Comparison of ENCODE assay signal across 8 cellular contexts in the genomic region with DNA sequence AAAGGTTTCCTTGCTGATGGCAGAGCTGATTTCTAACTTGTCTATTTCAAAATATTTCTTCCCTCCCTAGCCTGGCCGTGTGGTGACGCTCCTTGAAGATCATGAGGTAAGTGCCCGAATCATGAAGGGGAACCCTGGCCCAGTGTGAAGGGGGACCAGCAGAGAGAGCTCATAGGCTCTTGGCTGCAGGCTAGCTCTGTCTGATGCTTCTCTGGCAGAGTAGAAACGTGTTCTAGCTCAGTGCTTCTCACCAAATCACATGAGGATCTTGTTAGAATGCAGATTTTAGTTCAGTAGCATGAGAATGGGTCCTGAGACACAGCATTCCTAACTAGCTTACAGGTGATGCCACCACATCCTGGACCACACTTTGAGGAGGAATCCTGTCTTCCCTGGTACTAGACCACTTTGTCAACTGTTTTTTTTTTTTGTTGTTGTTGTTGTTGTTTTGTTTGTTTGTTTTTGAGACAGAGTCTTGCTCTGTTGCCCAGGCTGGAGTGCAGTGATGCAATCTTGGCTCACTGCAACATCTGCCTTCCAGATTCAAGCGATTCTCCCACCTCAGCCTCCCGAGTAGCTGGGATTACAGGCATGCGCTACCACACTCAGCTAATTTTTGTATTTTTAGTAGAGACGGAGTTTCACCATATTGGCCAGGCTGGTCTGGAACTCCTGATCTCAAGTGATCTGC. TPM values are rescaled to one million over a fixed set of nuclear protein-coding genes. Genes with fewer than 3 reads are reported as not detected.
DNase-seq lines count a peak whose midpoint lies in the region; ATAC-seq and TF ChIP-seq lines count a peak whose summit lies in the region.
"Not testable (repeated sequence)": the region's sequence is repeated elsewhere in the genome, so short reads cannot be mapped to it uniquely, and the experiment has no call there.

No MANE protein-coding gene starts in this region.

- not testable (repeated sequence) for H2AFZ ChIP-seq in GM23248
- peak overlapping the region; percentile 32; the same call in 1 of the 2 replicates for H2AFZ ChIP-seq in OCI-LY7 (ENCODE audit: low read length)

- ATAC-seq in activated T-cell treated with anti-CD3 and anti-CD28 coated beads, Interleukin-2, amount 50 U/mL, for 4 hours; central memory CD8-positive, alpha-beta T cell (replicated peaks; ENCODE audit: extremely low read depth, poor library complexity, severe bottlenecking); naive B cell (ENCODE audit: low read depth in 2 of 2): not testable (repeated sequence)

- H3K9me3 Mint-ChIP-seq in activated T-cell treated with anti-CD3 and anti-CD28 coated beads, Interleukin-2, amount 50 U/mL, for 4 hours; central memory CD8-positive, alpha-beta T cell; naive B cell: not testable (repeated sequence)

- in situ Hi-C loops in GM23248 (cut with MboI) = not testable (repeated sequence)

- H3K36me3 Mint-ChIP-seq in activated T-cell treated with anti-CD3 and anti-CD28 coated beads, Interleukin-2, amount 50 U/mL, for 4 hours (ENCODE audit: insufficient read depth) = peaks cover 12% of the 10 kb centered on the region
- H3K36me3 Mint-ChIP-seq in central memory CD8-positive, alpha-beta T cell (ENCODE audit: insufficient read depth); naive B cell: not testable (repeated sequence)

- DNase-seq in AG09309 (ENCODE audit: low read depth); activated T-cell treated with anti-CD3 and anti-CD28 coated beads, Interleukin-2, amount 50 U/mL, for 4 hours; central memory CD8-positive, alpha-beta T cell (ENCODE audit: low spot score in 2 of 2); naive B cell: not testable (repeated sequence)
- DNase-seq in GM23248 (peak; percentile 35), OCI-LY7 (ENCODE audit: low spot score) (peak; percentile 47), foreskin fibroblast (peak in 1 of 2 donors; percentile 27)

- H3K4me1 Mint-ChIP-seq in activated T-cell treated with anti-CD3 and anti-CD28 coated beads, Interleukin-2, amount 50 U/mL, for 4 hours (ENCODE audit: low read depth) = peaks cover 20% of the 10 kb centered on the region
- not testable (repeated sequence) for H3K4me1 Mint-ChIP-seq in central memory CD8-positive, alpha-beta T cell
- peaks cover 14 to 25% (median 20%) of the 10 kb centered on the region in 3 donors for H3K4me1 Mint-ChIP-seq in naive B cell

- TF ChIP-seq CTCF in AG09309 (IDR thresholded peaks at IDR 0.05; ENCODE audit: control insufficient read depth, insufficient read depth, low read depth, low read length, missing control alignments); OCI-LY7 (conservative IDR thresholded peaks at IDR 0.05; ENCODE audit: low read length); foreskin fibroblast (IDR thresholded peaks at IDR 0.05; ENCODE audit: low read depth, low read length): not testable (repeated sequence)

- H3K36me3 ChIP-seq in GM23248 (ENCODE audit: low read depth) (peaks cover 19% of the 10 kb centered on the region; the same call in 1 of the 2 replicates), OCI-LY7 (ENCODE audit: insufficient read depth, low read length) (peaks cover 20% of the 10 kb centered on the region)
- H3K36me3 ChIP-seq in skeletal muscle tissue (ENCODE audit: control insufficient read depth in 3 of 3, insufficient read depth in 3 of 3, low read length in 3 of 3) = not testable (repeated sequence)

- not testable (repeated sequence) for H3K27me3 ChIP-seq in GM23248 (replicated peaks; ENCODE audit: insufficient read depth); skeletal muscle tissue (ENCODE audit: control insufficient read depth in 3 of 3, insufficient read depth in 3 of 3, low read length in 3 of 3)

- H3K4me1 ChIP-seq in GM23248 (ENCODE audit: insufficient read depth) (peaks cover 32% of the 10 kb centered on the region), OCI-LY7 (ENCODE audit: insufficient read depth, low read length, poor library complexity, severe bottlenecking) (peaks cover 26% of the 10 kb centered on the region), skeletal muscle tissue (ENCODE audit: control insufficient read depth in 3 of 3, insufficient read depth in 3 of 3, low read length in 3 of 3) (peaks cover 53 to 71% (median 66%) of the 10 kb centered on the region in 3 donors)

- not testable (repeated sequence) for H3K27ac ChIP-seq in GM23248; skeletal muscle tissue (ENCODE audit: low read depth, low read length)
- peak overlapping the region; percentile 28 for H3K27ac ChIP-seq in OCI-LY7 (ENCODE audit: low read depth, low read length, poor library complexity, severe bottlenecking)

- peaks cover 18% of the 10 kb centered on the region for H3F3A ChIP-seq in GM23248 (ENCODE audit: insufficient read depth)

- POLR2A ChIA-PET in OCI-LY7 (lab: Charles Lee) = interaction anchor here (0.5 to 3.9 kb wide), 11 partner anchors 9 to 449 kb away, joined by 3 to 25 read pairs (median 3); no protein-coding TSS in a partner anchor

- peak overlapping the region; percentile 95 for H3K4me3 ChIP-seq in AG09309 (ENCODE audit: control insufficient read depth, low read depth, low read length)
- H3K4me3 ChIP-seq in GM23248 = peak overlapping the region; percentile 83
- H3K4me3 ChIP-seq in OCI-LY7 (ENCODE audit: low read depth, low read length, poor library complexity, severe bottlenecking) = peak overlapping the region; percentile 83
- H3K4me3 ChIP-seq in foreskin fibroblast (ENCODE audit: low read depth in 1 of 2, low read length in 2 of 2) = peak overlapping the region; percentile 89 to 91
- peak overlapping the region in 2 of 3 donors; percentile 78 to 89 for H3K4me3 ChIP-seq in skeletal muscle tissue (ENCODE audit: low read length in 3 of 3)

- H4K20me1 ChIP-seq in GM23248 (ENCODE audit: insufficient read depth); OCI-LY7 (ENCODE audit: insufficient read depth, low read length): not testable (repeated sequence)

- not testable (repeated sequence) for H3K9me2 ChIP-seq in GM23248 (ENCODE audit: insufficient read depth); OCI-LY7 (ENCODE audit: insufficient read depth, low read length)

- not testable (repeated sequence) for BruUV-seq in OCI-LY7 (replicated peaks; lab: Mats Ljungman, UMichigan)

- CTCF ChIA-PET in OCI-LY7 (lab: Charles Lee; ENCODE audit: unreplicated experiment) = interaction anchor here (1.2 kb wide), 1 partner anchor 27 kb away, joined by 3 read pairs; no protein-coding TSS in a partner anchor

- intact Hi-C loops in OCI-LY7 (cut with micrococcal nuclease; ENCODE audit: unreplicated experiment) = loop anchor here (5.0 kb wide), 2 partner anchors 97 to 378 kb away; partner anchors contain the start of genes NUSAP1 and OIP5

- H3K79me2 ChIP-seq in GM23248 (ENCODE audit: insufficient read depth) = peaks cover 32% of the 10 kb centered on the region
- H3K79me2 ChIP-seq in OCI-LY7 (ENCODE audit: insufficient read depth, low read depth, low read length) = not testable (repeated sequence)

- H3K27me3 Mint-ChIP-seq in activated T-cell treated with anti-CD3 and anti-CD28 coated beads, Interleukin-2, amount 50 U/mL, for 4 hours (ENCODE audit: low read depth); naive B cell: not testable (repeated sequence)
- H3K27me3 Mint-ChIP-seq in central memory CD8-positive, alpha-beta T cell = peaks cover 15% of the 10 kb centered on the region

- WGBS in GM23248 (ENCODE audit: low coverage in 1 of 2, low lambda C conversion rate in 2 of 2, missing lambda C conversion rate in 2 of 2), 2 experiments = 55 to 61% methylated on average over 8 of the region's 8 CpGs

- H3K27ac Mint-ChIP-seq in central memory CD8-positive, alpha-beta T cell (ENCODE audit: low read depth) = peak overlapping the region; percentile 87
- H3K27ac Mint-ChIP-seq in naive B cell = peak overlapping the region in 4 of 6 donors; percentile 54 to 88 (median 77)

- not testable (repeated sequence) for H3K9me3 ChIP-seq in GM23248 (ENCODE audit: low read depth); OCI-LY7 (ENCODE audit: low read length); skeletal muscle tissue (ENCODE audit: control insufficient read depth in 3 of 3, low read length in 3 of 3)

- peak overlapping the region; percentile 93 for H3K4me3 Mint-ChIP-seq in activated T-cell treated with anti-CD3 and anti-CD28 coated beads, Interleukin-2, amount 50 U/mL, for 4 hours
- peak overlapping the region; percentile 84 for H3K4me3 Mint-ChIP-seq in central memory CD8-positive, alpha-beta T cell
- peak overlapping the region; percentile 86 to 96 (median 94) for H3K4me3 Mint-ChIP-seq in naive B cell

- H3K9ac ChIP-seq in GM23248 (peak overlapping the region; percentile 82), skeletal muscle tissue (ENCODE audit: low read depth in 1 of 3, low read length in 3 of 3) (peak overlapping the region in 1 of 3 donors; percentile 89)

- peak overlapping the region; percentile 84 for H3K4me2 ChIP-seq in GM23248 (ENCODE audit: unreplicated experiment)
- peak overlapping the region; percentile 86 for H3K4me2 ChIP-seq in OCI-LY7 (ENCODE audit: low read length)

RNA-seq across cellular contexts. Expression of gene CHAC1, which starts 1.0 kb away (rescaled TPM):
- total RNA-seq in GM23248 (2014; rRNA removed; shearing (Covaris generic)) = 65.8 and 74.4 TPM in 2 replicates
- polyA plus RNA-seq in GM23248 (2016; fragmentation: Nextera tagmentation; extraction: Ambion mirVana) (43.8 and 47.2 TPM in 2 replicates), naive B cell (ENCODE audit: low read depth in 6 of 6) (under 1 TPM in 2 of 6 donors, not detected in 4; 0.22 to 0.73 TPM)
- total RNA-seq in OCI-LY7 (2014; rRNA removed; shearing (Covaris generic)) = 40.4 and 41.4 TPM in 2 replicates
- total RNA-seq in OCI-LY7 (2022) (35.3 and 55.6 TPM in 2 replicates), skeletal muscle tissue (0.52 TPM)
- 10 to 100 TPM; 12.0 to 31.3 (median 20.8) TPM for total RNA-seq in activated T-cell treated with anti-CD3 and anti-CD28 coated beads, Interleukin-2, amount 50 U/mL, for 4 hours

RNA-seq across cellular contexts. Expression of gene DLL4, which starts 25.2 kb away (rescaled TPM):
- total RNA-seq in GM23248 (2014; rRNA removed; shearing (Covaris generic)) = not detected in 2 replicates
- polyA plus RNA-seq in GM23248 (2016; fragmentation: Nextera tagmentation; extraction: Ambion mirVana) (not detected in 2 replicates), naive B cell (ENCODE audit: low read depth in 6 of 6) (not detected)
- total RNA-seq in OCI-LY7 (2014; rRNA removed; shearing (Covaris generic)) = 0.19 TPM in 1 of 2 replicates, not detected in the other
- total RNA-seq in OCI-LY7 (2022) (0.15 TPM in 1 of 2 replicates, not detected in the other), skeletal muscle tissue (11.5 TPM)
- total RNA-seq in activated T-cell treated with anti-CD3 and anti-CD28 coated beads, Interleukin-2, amount 50 U/mL, for 4 hours = under 1 TPM; 0.05 to 0.38 (median 0.37) TPM
